Comparison of ENCODE assay signal across 15 cellular contexts in genomic region chr4:6493668-6494304, GRCh38. TPM values are rescaled to one million over a fixed set of nuclear protein-coding genes. Genes with fewer than 3 reads are reported as not detected.
DNase-seq lines count a peak whose midpoint lies in the region; ATAC-seq and TF ChIP-seq lines count a peak whose summit lies in the region.
"Had no signal": no experiment of that assay in that cellular context is flagged by ENCODE, and none has a peak within 500 bp of the region (broad histone marks: within the 10 kb centered on the region; RNA-seq: fewer than 3 reads in every experiment).

No MANE protein-coding gene starts in this region.

- no peaks in the 10 kb centered on the region for H3K9me3 ChIP-seq in colonic mucosa
- peaks cover 0 to 19% of the 10 kb centered on the region in 2 donors for H3K9me3 ChIP-seq in lung (ENCODE audit: control insufficient read depth in 2 of 2, insufficient read depth in 1 of 2, low read length in 1 of 2)
- H3K9me3 ChIP-seq: MG63 had no signal

- H3K4me1 ChIP-seq in colonic mucosa, result no peaks in the 10 kb centered on the region
- no peaks in the 10 kb centered on the region for H3K4me1 ChIP-seq in lung (ENCODE audit: control insufficient read depth in 2 of 2, insufficient read depth in 2 of 2, low read length in 2 of 2)

- H3K27me3 ChIP-seq in colonic mucosa, result no peaks in the 10 kb centered on the region
- no peaks in the 10 kb centered on the region for H3K27me3 ChIP-seq in lung (ENCODE audit: control insufficient read depth, insufficient read depth)
- H3K27me3 ChIP-seq: MG63 had no signal

- intact Hi-C loops in colonic mucosa (cut with DNase I), result no loop called here

- WGBS in lung, 2 donors, result 30 to 40% methylated on average over 22 of the region's 22 CpGs

- DNase-seq in COLO668 (lab: John Stamatoyannopoulos, UW; ENCODE audit: unreplicated experiment) (peak; percentile 39), HT1080 (ENCODE audit: low read depth) (peak; percentile 15), colonic mucosa (peak; percentile 19), lung (ENCODE audit: low spot score) (peak; percentile 27)
- DNase-seq: activated CD4-positive, CD25-positive, alpha-beta regulatory T cell; activated naive CD4-positive, alpha-beta T cell treated with Interleukin-2 at 50 U/mL for 16 hours; CD4-positive, alpha-beta T cell; left cardiac atrium; MG63 had no signal

- TF ChIP-seq CTCF in colonic mucosa (IDR thresholded peaks at IDR 0.05), result no peak
- TF ChIP-seq CTCF in lung (IDR thresholded peaks at IDR 0.05; ENCODE audit: control extremely low read depth, extremely low read depth), result no peak

- no peak overlapping the region for H3K9ac ChIP-seq in colonic mucosa (ENCODE audit: low read depth in 2 of 2, low read length in 2 of 2)

- ATAC-seq in lung (ENCODE audit: insufficient read depth, low FRiP score), result no peak
- no peak for ATAC-seq in HG03469 (IDR thresholded peaks at IDR 0.05; ENCODE audit: unreplicated experiment)
- no peak for ATAC-seq in HG03095 (IDR thresholded peaks at IDR 0.05; ENCODE audit: unreplicated experiment)
- ATAC-seq in GM19023 (IDR thresholded peaks at IDR 0.05; ENCODE audit: unreplicated experiment), result no peak
- no peak for ATAC-seq in HG03159 (IDR thresholded peaks at IDR 0.05; ENCODE audit: unreplicated experiment)
- ATAC-seq: GM12878, Panc1 had no signal

- H3K36me3 ChIP-seq in colonic mucosa, result no peaks in the 10 kb centered on the region
- H3K36me3 ChIP-seq in lung (ENCODE audit: control insufficient read depth in 2 of 2, insufficient read depth in 2 of 2, low read length in 2 of 2), result no peaks in the 10 kb centered on the region
- H3K36me3 ChIP-seq: MG63 had no signal

- no peak overlapping the region for H3K27ac ChIP-seq in colonic mucosa
- H3K27ac ChIP-seq in lung (ENCODE audit: low read depth in 1 of 2, low read length in 1 of 2), result no peak overlapping the region

- H3K4me3 ChIP-seq in colonic mucosa, result no peak overlapping the region
- no peak overlapping the region for H3K4me3 ChIP-seq in lung
- H3K4me3 ChIP-seq: GM12878, MG63 had no signal

RNA-seq across cellular contexts. Expression of gene PPP2R2C, which starts 21.4 kb away (rescaled TPM):
- 23.5 and 31.7 TPM in 2 replicates for total RNA-seq in HT1080 (2014; rRNA removed; shearing (Covaris generic))
- polyA plus RNA-seq in HT1080 (2015; cell fraction: cytosol; rRNA removed), result 1.4 and 1.7 TPM in 2 replicates
- 0.81 and 0.86 TPM in 2 replicates for polyA plus RNA-seq in HT1080 (2015; cell fraction: nucleus; rRNA removed)
- total RNA-seq in colonic mucosa (under 1 TPM; 0.05 to 0.35 TPM), lung (under 1 TPM; 0.03 to 0.57 TPM)
- polyA plus RNA-seq in lung, result under 1 TPM; 0.04 to 0.05 TPM
- total RNA-seq: CD4-positive, alpha-beta T cell had no signal

Comparison
In these comparisons a context has a peak if more than half of its experiments do, and no peak if none do; other contexts are left out.
1. RNA of gene PPP2R2C, which starts 21.4 kb away (total RNA-seq): 23.5 to 31.7 TPM in HT1080; 0.03 to 0.57 TPM in lung and 0.05 to 0.35 TPM in colonic mucosa; every median in the first group is over 10 times any median in the second.
2. Peak in every context shown above with its lines, with median percentiles within 50 percentile points of each other: DNase-seq.